ENCODE assay signal across 8 cellular contexts in genomic region chr3:52055537-52056351, GRCh38. TPM values are rescaled to one million over a fixed set of nuclear protein-coding genes. Genes with fewer than 3 reads are reported as not detected.
DNase-seq lines count a peak whose midpoint lies in the region; ATAC-seq and TF ChIP-seq lines count a peak whose summit lies in the region.

No MANE protein-coding gene starts in this region.

- intact Hi-C loops in activated T-helper 2 cell treated with anti-CD3 and anti-CD28 coated beads, Interferon-gamma antibody, Interleukin-2, Interleukin-4, amounts not matched to agents 10 μg/mL and 5 μg/mL and 100 μg/mL, durations not matched to agents 14 hours and 24 hours and 36 hours (cut with micrococcal nuclease): loop anchor here (2.0 to 10.0 kb wide), 6 partner anchors 31 to 629 kb away; partner anchors contain the start of genes ALAS1, GNL3, NT5DC2 and PBRM1

- peak overlapping the region; percentile 96 for H3K9ac ChIP-seq in NT2/D1 (ENCODE audit: insufficient read length, low read depth)

- no peaks in the 10 kb centered on the region for H3K9me3 Mint-ChIP-seq in activated T-helper 2 cell treated with anti-CD3 and anti-CD28 coated beads, Interferon-gamma antibody, Interleukin-2, Interleukin-4, amounts not matched to agents 10 μg/mL and 5 μg/mL and 100 μg/mL, durations not matched to agents 14 hours and 24 hours and 36 hours

- H3K27me3 ChIP-seq in NT2/D1 (ENCODE audit: insufficient read depth, insufficient read length): peaks cover 27% of the 10 kb centered on the region
- H3K27me3 ChIP-seq in neutrophil: no peaks in the 10 kb centered on the region

- peak overlapping the region; percentile 88 for H3K4me3 Mint-ChIP-seq in activated T-helper 2 cell treated with anti-CD3 and anti-CD28 coated beads, Interferon-gamma antibody, Interleukin-2, Interleukin-4, amounts not matched to agents 10 μg/mL and 5 μg/mL and 100 μg/mL, durations not matched to agents 14 hours and 24 hours and 36 hours (ENCODE audit: low read depth)

- H3K36me3 ChIP-seq in HEK293 (ENCODE audit: control insufficient read depth in 2 of 2, insufficient read depth in 1 of 2, low read length in 2 of 2) (peaks cover 0 to 38% of the 10 kb centered on the region in 2 experiments; a peak in 1 of 3 replicates), NT2/D1 (ENCODE audit: insufficient read depth, insufficient read length, low read length) (peaks cover 40% of the 10 kb centered on the region), neutrophil (no peaks in the 10 kb centered on the region)

- ATAC-seq in HG02623 (IDR thresholded peaks at IDR 0.05; ENCODE audit: unreplicated experiment): no peak

- H3K4me1 Mint-ChIP-seq in activated T-helper 2 cell treated with anti-CD3 and anti-CD28 coated beads, Interferon-gamma antibody, Interleukin-2, Interleukin-4, amounts not matched to agents 10 μg/mL and 5 μg/mL and 100 μg/mL, durations not matched to agents 14 hours and 24 hours and 36 hours (ENCODE audit: low read depth): peaks cover 35% of the 10 kb centered on the region

- TF ChIP-seq CTCF in GM10266 (IDR thresholded peaks at IDR 0.05; ENCODE audit: control insufficient read depth, insufficient read depth, low read depth, missing control alignments): peak; percentile 23
- TF ChIP-seq CTCF in HEK293 (tag by site-specific recombination; IDR thresholded peaks at IDR 0.05): no peak; the same call in 1 of the 2 replicates
- TF ChIP-seq CTCF in fibroblast of villous mesenchyme (IDR thresholded peaks at IDR 0.05; ENCODE audit: insufficient read depth, low read depth, low read length): no peak
- TF ChIP-seq CTCF in neutrophil (IDR thresholded peaks at IDR 0.05): peak; percentile 43

- peak; percentile 72 for DNase-seq in GM10266 (ENCODE audit: extremely low spot score)
- DNase-seq in NT2/D1 (ENCODE audit: low read depth, low spot score): peak; percentile 52
- peak; percentile 44 for DNase-seq in activated T-helper 2 cell treated with anti-CD3 and anti-CD28 coated beads, Interferon-gamma antibody, Interleukin-2, Interleukin-4, amounts not matched to agents 10 μg/mL and 5 μg/mL and 100 μg/mL, durations not matched to agents 14 hours and 24 hours and 36 hours (ENCODE audit: low spot score)
- DNase-seq in fibroblast of villous mesenchyme (ENCODE audit: low read depth): peak; percentile 56
- DNase-seq in NCI-H128 (lab: John Stamatoyannopoulos, UW; ENCODE audit: unreplicated experiment): no peak

- POLR2A ChIA-PET in HEK293 (lab: Yijun Ruan, JAX): interaction anchor here (0.5 to 2.1 kb wide), 8 partner anchors 11 to 480 kb away, joined by 3 to 8 read pairs (median 4); partner anchors contain the start of genes ABHD14B, POC1A and RPL29

- H3K36me3 Mint-ChIP-seq in activated T-helper 2 cell treated with anti-CD3 and anti-CD28 coated beads, Interferon-gamma antibody, Interleukin-2, Interleukin-4, amounts not matched to agents 10 μg/mL and 5 μg/mL and 100 μg/mL, durations not matched to agents 14 hours and 24 hours and 36 hours (ENCODE audit: low read depth): peaks cover 38% of the 10 kb centered on the region

- H3K4me1 ChIP-seq in HEK293 (ENCODE audit: control insufficient read depth, insufficient read depth, low read length): peaks cover 4% of the 10 kb centered on the region; the same call in 1 of the 2 replicates
- H3K4me1 ChIP-seq in NT2/D1 (ENCODE audit: insufficient read depth, insufficient read length): peaks cover 16% of the 10 kb centered on the region
- peaks cover 55 to 56% of the 10 kb centered on the region in 2 experiments for H3K4me1 ChIP-seq in neutrophil (ENCODE audit: control insufficient read depth in 1 of 2, insufficient read depth in 1 of 2, low read depth in 1 of 2, low read length in 1 of 2)

- no peaks in the 10 kb centered on the region for H3K27me3 Mint-ChIP-seq in activated T-helper 2 cell treated with anti-CD3 and anti-CD28 coated beads, Interferon-gamma antibody, Interleukin-2, Interleukin-4, amounts not matched to agents 10 μg/mL and 5 μg/mL and 100 μg/mL, durations not matched to agents 14 hours and 24 hours and 36 hours (ENCODE audit: low read depth)

- H3K27ac Mint-ChIP-seq in activated T-helper 2 cell treated with anti-CD3 and anti-CD28 coated beads, Interferon-gamma antibody, Interleukin-2, Interleukin-4, amounts not matched to agents 10 μg/mL and 5 μg/mL and 100 μg/mL, durations not matched to agents 14 hours and 24 hours and 36 hours: peak overlapping the region; percentile 81

- CTCF ChIA-PET in HEK293 (lab: Yijun Ruan, JAX): interaction anchor here (0.9 to 4.1 kb wide), 5 partner anchors 50 to 68 kb away, joined by 3 to 20 read pairs (median 4); no protein-coding TSS in a partner anchor

- peak overlapping the region; percentile 43; the same call in 1 of the 2 replicates for H3K27ac ChIP-seq in HEK293 (ENCODE audit: extremely low read depth, low read depth, low read length)
- H3K27ac ChIP-seq in neutrophil: peak overlapping the region; percentile 71

- H3K4me3 ChIP-seq in HEK293 (ENCODE audit: low read depth, low read length): peak overlapping the region; percentile 40
- H3K4me3 ChIP-seq in NT2/D1 (ENCODE audit: insufficient read length, low read depth): peak overlapping the region; percentile 89
- peak overlapping the region; percentile 95 for H3K4me3 ChIP-seq in fibroblast of villous mesenchyme (ENCODE audit: low read depth, low read length)
- peak overlapping the region; percentile 78 to 91 for H3K4me3 ChIP-seq in neutrophil (ENCODE audit: low read depth in 1 of 2, low read length in 1 of 2)

- no peaks in the 10 kb centered on the region for H3K9me3 ChIP-seq in HEK293 (ENCODE audit: control insufficient read depth, insufficient read depth, low read depth, low read length)
- no peaks in the 10 kb centered on the region for H3K9me3 ChIP-seq in NT2/D1 (ENCODE audit: insufficient read depth, low read length)
- H3K9me3 ChIP-seq in neutrophil: no peaks in the 10 kb centered on the region

TF ChIP-seq in HEK293, 187 proteins besides CTCF, POLR2A, EP300 and RAD21 (continues in another document):
- TF ChIP-seq, protein P1, sequence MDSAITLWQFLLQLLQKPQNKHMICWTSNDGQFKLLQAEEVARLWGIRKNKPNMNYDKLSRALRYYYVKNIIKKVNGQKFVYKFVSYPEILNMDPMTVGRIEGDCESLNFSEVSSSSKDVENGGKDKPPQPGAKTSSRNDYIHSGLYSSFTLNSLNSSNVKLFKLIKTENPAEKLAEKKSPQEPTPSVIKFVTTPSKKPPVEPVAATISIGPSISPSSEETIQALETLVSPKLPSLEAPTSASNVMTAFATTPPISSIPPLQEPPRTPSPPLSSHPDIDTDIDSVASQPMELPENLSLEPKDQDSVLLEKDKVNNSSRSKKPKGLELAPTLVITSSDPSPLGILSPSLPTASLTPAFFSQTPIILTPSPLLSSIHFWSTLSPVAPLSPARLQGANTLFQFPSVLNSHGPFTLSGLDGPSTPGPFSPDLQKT (IDR thresholded peaks at IDR 0.05; ENCODE audit: borderline replicate concordance, low read depth, low read length): no peak
- TF ChIP-seq AEBP2 (tag by site-specific recombination; IDR thresholded peaks at IDR 0.05; ENCODE audit: borderline replicate concordance) (no peak), ZBTB17 (tag by site-specific recombination; IDR thresholded peaks at IDR 0.05) (peak; percentile 90), ZNF600 (tag by site-specific recombination; IDR thresholded peaks at IDR 0.05) (peak; percentile 73), ZBTB1 (tag by site-specific recombination; IDR thresholded peaks at IDR 0.05) (no peak), ZNF394 (tag by site-specific recombination; IDR thresholded peaks at IDR 0.05; ENCODE audit: borderline replicate concordance) (peak; percentile 22; the same call in 1 of the 2 replicates), OVOL3 (tag by site-specific recombination; IDR thresholded peaks at IDR 0.05) (no peak), ZNF221 (tag by site-specific recombination; IDR thresholded peaks at IDR 0.05; ENCODE audit: borderline replicate concordance) (no peak), SCRT1 (tag by site-specific recombination; IDR thresholded peaks at IDR 0.05; ENCODE audit: borderline replicate concordance) (no peak)
- TF ChIP-seq, protein P2, sequence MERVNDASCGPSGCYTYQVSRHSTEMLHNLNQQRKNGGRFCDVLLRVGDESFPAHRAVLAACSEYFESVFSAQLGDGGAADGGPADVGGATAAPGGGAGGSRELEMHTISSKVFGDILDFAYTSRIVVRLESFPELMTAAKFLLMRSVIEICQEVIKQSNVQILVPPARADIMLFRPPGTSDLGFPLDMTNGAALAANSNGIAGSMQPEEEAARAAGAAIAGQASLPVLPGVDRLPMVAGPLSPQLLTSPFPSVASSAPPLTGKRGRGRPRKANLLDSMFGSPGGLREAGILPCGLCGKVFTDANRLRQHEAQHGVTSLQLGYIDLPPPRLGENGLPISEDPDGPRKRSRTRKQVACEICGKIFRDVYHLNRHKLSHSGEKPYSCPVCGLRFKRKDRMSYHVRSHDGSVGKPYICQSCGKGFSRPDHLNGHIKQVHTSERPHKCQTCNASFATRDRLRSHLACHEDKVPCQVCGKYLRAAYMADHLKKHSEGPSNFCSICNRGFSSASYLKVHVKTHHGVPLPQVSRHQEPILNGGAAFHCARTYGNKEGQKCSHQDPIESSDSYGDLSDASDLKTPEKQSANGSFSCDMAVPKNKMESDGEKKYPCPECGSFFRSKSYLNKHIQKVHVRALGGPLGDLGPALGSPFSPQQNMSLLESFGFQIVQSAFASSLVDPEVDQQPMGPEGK (tag by site-specific recombination; IDR thresholded peaks at IDR 0.05): peak; percentile 73; the same call in 1 of the 2 replicates

RNA-seq across cellular contexts. Expression of gene DUSP7, which starts 0.6 kb away (rescaled TPM):
- 29.0 and 30.3 TPM in 2 replicates for total RNA-seq in activated T-helper 2 cell treated with anti-CD3 and anti-CD28 coated beads, Interferon-gamma antibody, Interleukin-2, Interleukin-4, amounts not matched to agents 10 μg/mL and 5 μg/mL and 100 μg/mL, durations not matched to agents 14 hours and 24 hours and 36 hours
- 20.9 and 21.2 TPM in 2 replicates for total RNA-seq in fibroblast of villous mesenchyme

Comparison
In these comparisons a context has a peak if more than half of its experiments do, and no peak if none do; other contexts are left out.
1. CTCF ChIP-seq: peak in GM10266 (single experiment) and neutrophil (single experiment); none in HEK293 (single experiment) and fibroblast of villous mesenchyme (single experiment).
2. H3K4me3 ChIP-seq: peak in every context shown above with its lines; median percentile 95 in fibroblast of villous mesenchyme; 89 in NT2/D1; 84 in neutrophil; 40 in HEK293.